In the genomic region with DNA sequence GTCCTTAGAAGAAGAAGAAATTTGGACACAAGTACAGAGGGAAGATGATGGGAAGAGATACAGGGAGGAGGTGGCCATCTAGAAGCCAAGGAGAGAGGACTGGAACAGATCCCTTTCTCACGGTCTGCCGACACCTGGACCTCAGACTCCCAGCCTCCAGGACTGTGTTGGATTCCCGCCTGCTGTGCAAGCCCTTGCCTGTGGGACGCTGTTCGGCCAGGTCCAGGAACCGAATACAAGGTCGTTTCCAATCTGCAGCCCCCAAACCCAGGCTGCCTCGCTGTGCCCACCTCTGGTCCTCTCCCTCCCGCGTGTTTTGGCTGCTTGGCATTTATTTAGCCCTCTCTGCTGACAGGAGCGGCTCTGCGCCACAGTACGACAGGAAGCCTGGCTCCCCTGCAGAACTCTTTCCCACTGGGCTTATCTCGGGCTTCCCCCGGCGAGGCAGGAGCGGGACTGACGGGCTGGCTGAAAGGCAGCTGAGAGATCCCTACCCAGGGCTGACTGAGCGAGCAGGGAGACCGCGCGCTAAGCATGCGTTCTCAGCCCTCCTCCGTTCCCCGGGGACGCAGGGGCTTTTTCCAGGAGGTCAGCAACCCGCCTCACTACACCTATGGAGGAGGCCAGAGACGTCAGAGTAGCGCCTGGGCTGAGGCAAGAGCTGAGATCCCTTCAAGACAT, we compare ENCODE assay signal across 15 cellular contexts.
"Had no signal": no experiment of that assay in that cellular context is flagged by ENCODE, and none has a peak within 500 bp of the region (broad histone marks: within the 10 kb centered on the region; RNA-seq: fewer than 3 reads in every experiment).

No MANE protein-coding gene starts in this region.

- H3K4me2 ChIP-seq: hepatocyte had no signal

- H3K4me1 Mint-ChIP-seq: activated CD4-positive, alpha-beta T cell treated with anti-CD3 and anti-CD28 coated beads, Interleukin-2, amount 10 ng/mL, durations not matched to agents 7 days and 5 days; activated naive CD8-positive, alpha-beta T cell treated with anti-CD3 and anti-CD28 coated beads, Interleukin-2, amount 10 ng/mL, durations not matched to agents 7 days and 5 days had no signal

- H3K4me1 ChIP-seq: parathyroid adenoma, tibial nerve, vagina had no signal

- H3K36me3 ChIP-seq: brain microvascular endothelial cell, tibial nerve, vagina had no signal

- H3K27me3 ChIP-seq: brain microvascular endothelial cell, tibial nerve, vagina had no signal

- H3K27ac ChIP-seq: brain microvascular endothelial cell, hepatocyte, parathyroid adenoma, tibial nerve, vagina had no signal

- H3K27ac Mint-ChIP-seq: activated CD4-positive, alpha-beta T cell treated with anti-CD3 and anti-CD28 coated beads, Interleukin-2, amount 10 ng/mL, durations not matched to agents 7 days and 5 days; activated naive CD8-positive, alpha-beta T cell treated with anti-CD3 and anti-CD28 coated beads, Interleukin-2, amount 10 ng/mL, durations not matched to agents 7 days and 5 days; activated T-helper 1 cell treated with anti-CD3 and anti-CD28 coated beads, Interleukin-12 subunit alpha, Interleukin-12 subunit beta, Interleukin-2, Interleukin-4 antibody, amounts not matched to agents 30 ng/mL and 10 ng/mL and 1 ng/mL, durations not matched to agents 14 hours and 24 hours and 36 hours had no signal

- H3K9me3 ChIP-seq: vagina had no signal

- H3K4me3 ChIP-seq: hepatocyte, tibial nerve, vagina had no signal

- ATAC-seq: esophagus mucosa had no signal

- H3K9me3 Mint-ChIP-seq: activated CD4-positive, alpha-beta T cell treated with anti-CD3 and anti-CD28 coated beads, Interleukin-2, amount 10 ng/mL, durations not matched to agents 7 days and 5 days; activated naive CD8-positive, alpha-beta T cell treated with anti-CD3 and anti-CD28 coated beads, Interleukin-2, amount 10 ng/mL, durations not matched to agents 7 days and 5 days; activated T-helper 1 cell treated with anti-CD3 and anti-CD28 coated beads, Interleukin-12 subunit alpha, Interleukin-12 subunit beta, Interleukin-2, Interleukin-4 antibody, amounts not matched to agents 30 ng/mL and 10 ng/mL and 1 ng/mL, durations not matched to agents 14 hours and 24 hours and 36 hours had no signal

- FAIRE-seq: kidney had no signal

- H2AFZ ChIP-seq: hepatocyte, parathyroid adenoma had no signal

- H3K79me2 ChIP-seq: hepatocyte, parathyroid adenoma had no signal

- H3K9ac ChIP-seq: parathyroid adenoma had no signal

- DNase-seq: activated CD4-positive, alpha-beta T cell treated with anti-CD3 and anti-CD28 coated beads, Interleukin-2, amount 10 ng/mL, durations not matched to agents 7 days and 5 days; activated naive CD4-positive, alpha-beta T cell; activated naive CD8-positive, alpha-beta T cell treated with anti-CD3 and anti-CD28 coated beads, Interleukin-2, amount 10 ng/mL, durations not matched to agents 7 days and 5 days; brain microvascular endothelial cell; kidney; stimulated activated CD4-positive, alpha-beta T cell treated with anti-CD3 and anti-CD28 coated beads, Interleukin-15, amount 100 ng/mL, for 24 hours; stimulated activated CD4-positive, alpha-beta T cell treated with anti-CD3 and anti-CD28 coated beads, Interleukin-4, amount 100 ng/mL, for 1 hour; stimulated activated naive CD4-positive, alpha-beta T cell; substantia nigra had no signal

- H3K36me3 Mint-ChIP-seq: activated naive CD8-positive, alpha-beta T cell treated with anti-CD3 and anti-CD28 coated beads, Interleukin-2, amount 10 ng/mL, durations not matched to agents 7 days and 5 days had no signal

- H3K4me3 Mint-ChIP-seq: activated CD4-positive, alpha-beta T cell treated with anti-CD3 and anti-CD28 coated beads, Interleukin-2, amount 10 ng/mL, durations not matched to agents 7 days and 5 days; activated naive CD8-positive, alpha-beta T cell treated with anti-CD3 and anti-CD28 coated beads, Interleukin-2, amount 10 ng/mL, durations not matched to agents 7 days and 5 days; activated T-helper 1 cell treated with anti-CD3 and anti-CD28 coated beads, Interleukin-12 subunit alpha, Interleukin-12 subunit beta, Interleukin-2, Interleukin-4 antibody, amounts not matched to agents 30 ng/mL and 10 ng/mL and 1 ng/mL, durations not matched to agents 14 hours and 24 hours and 36 hours had no signal
